ENCODE assay signal across 18 cellular contexts in the genomic region with DNA sequence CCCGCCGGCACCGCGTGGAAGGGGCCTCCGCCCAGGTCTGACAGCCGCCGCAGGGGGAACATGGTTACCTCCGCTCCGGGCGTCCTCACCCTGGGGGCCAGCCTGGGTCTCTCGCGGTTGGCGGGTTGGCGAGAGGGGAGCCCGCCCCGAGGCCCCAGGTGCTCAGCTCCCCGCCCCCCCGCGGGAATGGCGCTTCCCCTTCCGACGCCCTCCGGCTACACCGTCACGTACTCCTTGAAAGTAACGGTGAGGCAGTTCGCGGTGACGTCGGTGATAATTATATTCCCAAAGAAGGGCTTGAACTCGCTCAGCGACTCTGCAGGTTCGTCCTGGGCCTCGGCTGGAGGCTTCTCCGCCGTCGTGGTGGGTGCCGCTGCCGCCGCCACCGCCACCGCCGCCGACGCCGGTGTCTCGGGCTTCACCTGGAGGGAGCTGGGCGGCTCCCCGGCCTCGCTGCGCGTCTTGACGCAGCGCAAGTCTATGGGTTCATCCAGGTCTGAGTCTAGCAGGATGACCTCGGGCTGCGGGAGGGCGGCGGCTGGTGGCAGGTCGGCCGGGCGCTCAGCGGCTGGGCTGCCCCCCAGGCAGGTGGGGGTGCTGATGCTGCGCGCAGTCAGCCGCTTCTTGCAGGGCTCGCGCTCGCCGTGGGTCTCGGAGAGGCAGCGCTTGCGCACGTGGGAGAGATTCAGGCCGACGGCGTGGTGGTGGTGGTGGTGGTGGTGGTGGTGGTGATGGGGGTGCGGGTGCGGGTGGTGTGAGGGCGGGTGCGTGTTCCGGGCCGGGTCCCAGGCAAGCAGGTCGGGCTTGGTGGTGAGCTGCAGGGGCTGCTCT. TPM values are rescaled to one million over a fixed set of nuclear protein-coding genes. Genes with fewer than 3 reads are reported as not detected.
A peak's percentile ranks its signal among the peaks of the same experiment; 100 is the strongest.
DNase-seq lines count a peak whose midpoint lies in the region; ATAC-seq, FAIRE-seq and TF ChIP-seq lines count a peak whose summit lies in the region.
"Had no signal": no experiment of that assay in that cellular context is flagged by ENCODE, and none has a peak within 500 bp of the region (broad histone marks: within the 10 kb centered on the region; RNA-seq: fewer than 3 reads in every experiment).

No MANE protein-coding gene starts in this region.

- no peak for TF ChIP-seq EP300 in neural cell (conservative IDR thresholded peaks at IDR 0.05; ENCODE audit: poor library complexity, severe bottlenecking)

- peaks cover 79% of the 10 kb centered on the region for H3K79me2 ChIP-seq in Loucy (ENCODE audit: insufficient read depth, low read length)
- H3K79me2 ChIP-seq in neural cell (replicated peaks; ENCODE audit: insufficient read depth, low read length), result peaks cover 43% of the 10 kb centered on the region

- DNase-seq in CD4-positive, alpha-beta T cell, result no peak
- DNase-seq in endodermal cell (peak; percentile 87), AG20443 (ENCODE audit: low spot score) (no peak), NCI-H1092 (lab: John Stamatoyannopoulos, UW) (no peak), OCI-M1 (lab: John Stamatoyannopoulos, UW) (no peak), small intestine (no peak)
- DNase-seq: MG63, NCI-H226, stomach, T-helper 1 cell had no signal

- no peak overlapping the region for H3K9ac ChIP-seq in Loucy (ENCODE audit: low read depth, low read length, poor library complexity, severe bottlenecking)
- no peak overlapping the region for H3K9ac ChIP-seq in endodermal cell (ENCODE audit: extremely low read depth, low read length, poor library complexity, severe bottlenecking)
- peak overlapping the region; percentile 36 for H3K9ac ChIP-seq in neural cell (ENCODE audit: low read length)

- H4K20me1 ChIP-seq in Loucy (ENCODE audit: insufficient read depth, low read length, poor library complexity, severe bottlenecking) (peaks cover 74% of the 10 kb centered on the region), neural cell (ENCODE audit: insufficient read depth) (peaks cover 48% of the 10 kb centered on the region)

- POLR2A ChIA-PET in CD4-positive, alpha-beta T cell (lab: Charles Lee), result interaction anchor here (0.7 to 3.7 kb wide), 5 partner anchors 10 to 59 kb away, joined by 3 to 31 read pairs (median 3); partner anchors contain the start of gene CBX8

- H3K4me1 Mint-ChIP-seq in CD4-positive, alpha-beta T cell (ENCODE audit: low read depth), result peaks cover 29% of the 10 kb centered on the region
- peaks cover 25% of the 10 kb centered on the region for H3K4me1 Mint-ChIP-seq in endodermal cell

- ATAC-seq in CD4-positive, alpha-beta T cell (ENCODE audit: poor library complexity), result no peak
- ATAC-seq: activated CD8-positive, alpha-beta T cell treated with anti-CD3 and anti-CD28 coated beads for 36 hours; upper lobe of right lung had no signal

- peaks cover 44% of the 10 kb centered on the region for H3K36me3 Mint-ChIP-seq in CD4-positive, alpha-beta T cell (ENCODE audit: low read depth)
- no peaks in the 10 kb centered on the region for H3K36me3 Mint-ChIP-seq in endodermal cell (ENCODE audit: low read depth)

- H3K36me3 ChIP-seq in Loucy (ENCODE audit: insufficient read depth, low read length), result peaks cover 15% of the 10 kb centered on the region; the same call in 1 of the 2 replicates
- no peaks in the 10 kb centered on the region for H3K36me3 ChIP-seq in endodermal cell (ENCODE audit: control insufficient read depth, insufficient read depth, low read length)
- H3K36me3 ChIP-seq in neural cell (ENCODE audit: insufficient read depth, low read length), result no peaks in the 10 kb centered on the region
- peaks cover 5 to 8% of the 10 kb centered on the region in 2 donors for H3K36me3 ChIP-seq in small intestine (ENCODE audit: control insufficient read depth in 2 of 2, insufficient read depth in 2 of 2, low read length in 2 of 2)
- H3K36me3 ChIP-seq: ovary had no signal

- H3K4me3 ChIP-seq in Loucy (ENCODE audit: low read length, poor library complexity, severe bottlenecking) (no peak overlapping the region), endodermal cell (ENCODE audit: low read length) (no peak overlapping the region), neural cell (ENCODE audit: low read length) (peak overlapping the region; percentile 83), small intestine (ENCODE audit: low read depth in 1 of 2, low read length in 2 of 2) (no peak overlapping the region)
- H3K4me3 ChIP-seq: MG63, ovary, stomach had no signal

- no peaks in the 10 kb centered on the region for H3K27me3 Mint-ChIP-seq in CD4-positive, alpha-beta T cell
- peaks cover 93% of the 10 kb centered on the region for H3K27me3 Mint-ChIP-seq in endodermal cell (ENCODE audit: insufficient read depth)
- H3K27me3 Mint-ChIP-seq: activated CD8-positive, alpha-beta T cell treated with anti-CD3 and anti-CD28 coated beads for 36 hours; activated naive CD4-positive, alpha-beta T cell treated with anti-CD3 and anti-CD28 coated beads, Interleukin-2, amount 50 U/mL, for 24 hours had no signal

- H3K9me3 ChIP-seq in CD4-positive, alpha-beta T cell (ENCODE audit: control insufficient read depth, low read length), result no peaks in the 10 kb centered on the region
- H3K9me3 ChIP-seq in Loucy (ENCODE audit: insufficient read depth, low read depth, low read length) (no peaks in the 10 kb centered on the region), endodermal cell (ENCODE audit: control insufficient read depth, low read length) (no peaks in the 10 kb centered on the region), neural cell (ENCODE audit: low read length) (no peaks in the 10 kb centered on the region), small intestine (ENCODE audit: control insufficient read depth, low read depth) (no peaks in the 10 kb centered on the region)
- H3K9me3 ChIP-seq: MG63, ovary, stomach, upper lobe of right lung had no signal

- TF ChIP-seq RAD21 in neural cell (conservative IDR thresholded peaks at IDR 0.05), result no peak

- no peak overlapping the region for H3K4me3 Mint-ChIP-seq in CD4-positive, alpha-beta T cell
- H3K4me3 Mint-ChIP-seq in endodermal cell, result no peak overlapping the region
- H3K4me3 Mint-ChIP-seq: activated CD8-positive, alpha-beta T cell treated with anti-CD3 and anti-CD28 coated beads for 36 hours had no signal

- H3K9me2 ChIP-seq in Loucy (replicated peaks; ENCODE audit: low read depth, low read length) (no peaks in the 10 kb centered on the region), neural cell (ENCODE audit: insufficient read depth, low read length) (no peaks in the 10 kb centered on the region)

- intact Hi-C loops in CD4-positive, alpha-beta T cell (cut with DNase I, micrococcal nuclease), result loop anchor here in 1 of 2 experiments (2.0 kb wide), 1 partner anchor 43 kb away; no protein-coding TSS in a partner anchor

- 19 to 28% methylated on average over 25 to 78 of the region's 83 CpGs for WGBS in endodermal cell (ENCODE audit: insufficient coverage in 1 of 2, insufficient read length in 1 of 2), 2 experiments
- WGBS in small intestine, 3 donors, result 90 to 95% (median 93%) methylated on average over 72 to 83 of the region's 83 CpGs

- no peak for TF ChIP-seq CTCF in CD4-positive, alpha-beta T cell (IDR thresholded peaks at IDR 0.05)
- no peak for TF ChIP-seq CTCF in Loucy (conservative IDR thresholded peaks at IDR 0.05; ENCODE audit: low read length)
- TF ChIP-seq CTCF in endodermal cell (conservative IDR thresholded peaks at IDR 0.05), result no peak
- TF ChIP-seq CTCF in neural cell (IDR thresholded peaks at IDR 0.05; ENCODE audit: poor library complexity, severe bottlenecking), result no peak

- H3K27ac ChIP-seq in CD4-positive, alpha-beta T cell (ENCODE audit: low read depth, low read length), result no peak overlapping the region
- no peak overlapping the region for H3K27ac ChIP-seq in endodermal cell (ENCODE audit: low read depth, low read length)
- no peak overlapping the region for H3K27ac ChIP-seq in neural cell (ENCODE audit: low read length)
- no peak overlapping the region for H3K27ac ChIP-seq in small intestine (ENCODE audit: low read depth in 1 of 2, low read length in 1 of 2)
- H3K27ac ChIP-seq: ovary, upper lobe of right lung, WERI-Rb-1 had no signal

- CTCF ChIA-PET in CD4-positive, alpha-beta T cell (lab: Charles Lee), result no interaction called here

- peaks cover 7% of the 10 kb centered on the region; the same call in 1 of the 2 replicates for H3F3A ChIP-seq in Loucy (ENCODE audit: low read depth)
- H3F3A ChIP-seq in neural cell (ENCODE audit: insufficient read depth, low read length, poor library complexity, severe bottlenecking), result peaks cover 3% of the 10 kb centered on the region

- H2AFZ ChIP-seq in Loucy (ENCODE audit: low read length) (no peak overlapping the region), neural cell (ENCODE audit: low read depth, low read length) (no peak overlapping the region)

- FAIRE-seq in small intestine (lab: Jason Lieb, UNC), result no peak
- FAIRE-seq: endometrium had no signal

- peak overlapping the region; percentile 69 for H3K27ac Mint-ChIP-seq in CD4-positive, alpha-beta T cell
- H3K27ac Mint-ChIP-seq in endodermal cell, result no peak overlapping the region
- H3K27ac Mint-ChIP-seq: activated CD8-positive, alpha-beta T cell treated with anti-CD3 and anti-CD28 coated beads for 36 hours; activated naive CD4-positive, alpha-beta T cell treated with anti-CD3 and anti-CD28 coated beads, Interleukin-2, amount 50 U/mL, for 24 hours had no signal

- no peaks in the 10 kb centered on the region for H3K27me3 ChIP-seq in CD4-positive, alpha-beta T cell (ENCODE audit: control insufficient read depth, insufficient read depth, low read length)
- no peaks in the 10 kb centered on the region for H3K27me3 ChIP-seq in Loucy (ENCODE audit: insufficient read depth, low read length, poor library complexity, severe bottlenecking)
- peaks cover 89% of the 10 kb centered on the region for H3K27me3 ChIP-seq in endodermal cell (ENCODE audit: control insufficient read depth, insufficient read depth, low read length, poor library complexity, severe bottlenecking)
- peaks cover 18% of the 10 kb centered on the region for H3K27me3 ChIP-seq in neural cell (ENCODE audit: insufficient read depth, low read depth, low read length)
- no peaks in the 10 kb centered on the region for H3K27me3 ChIP-seq in small intestine (ENCODE audit: control insufficient read depth in 2 of 2, insufficient read depth in 2 of 2, low read length in 2 of 2)
- H3K27me3 ChIP-seq: MG63, ovary, stomach, upper lobe of right lung had no signal

- H3K4me2 ChIP-seq in Loucy (ENCODE audit: low read depth, low read length, poor library complexity, severe bottlenecking) (peak overlapping the region; percentile 18), neural cell (ENCODE audit: low read length) (peak overlapping the region; percentile 62)

- H3K4me1 ChIP-seq in Loucy (ENCODE audit: insufficient read depth, low read length, poor library complexity, severe bottlenecking) (peaks cover 25% of the 10 kb centered on the region), endodermal cell (ENCODE audit: control insufficient read depth, insufficient read depth, low read length) (peaks cover 15% of the 10 kb centered on the region), small intestine (ENCODE audit: control insufficient read depth in 2 of 2, insufficient read depth in 1 of 2, low read depth in 1 of 2, low read length in 1 of 2) (peaks cover 14 to 16% of the 10 kb centered on the region in 2 donors)

- no peaks in the 10 kb centered on the region for H3K9me3 Mint-ChIP-seq in CD4-positive, alpha-beta T cell
- no peaks in the 10 kb centered on the region for H3K9me3 Mint-ChIP-seq in endodermal cell
- H3K9me3 Mint-ChIP-seq: activated CD8-positive, alpha-beta T cell treated with anti-CD3 and anti-CD28 coated beads for 36 hours; activated naive CD4-positive, alpha-beta T cell treated with anti-CD3 and anti-CD28 coated beads, Interleukin-2, amount 50 U/mL, for 24 hours had no signal

RNA-seq across cellular contexts. Expression of gene CBX4, which starts 5.3 kb away (rescaled TPM):
- total RNA-seq in CD4-positive, alpha-beta T cell, result 100 to 1,000 TPM; 196 to 202 TPM
- total RNA-seq in endodermal cell, result 1 to 10 TPM; 4.2 to 4.9 TPM
- 14.4 TPM for polyA plus RNA-seq in endodermal cell (2013, experiment 1 of 2)
- 9.6 TPM for polyA plus RNA-seq in endodermal cell (2013, experiment 2 of 2)
- polyA plus RNA-seq in neural cell (31.9 and 34.6 TPM in 2 replicates), small intestine (10 to 100 TPM in 1 of 3 donors, 1 to 10 TPM in 2; 5.4 to 15.2 (median 6.3) TPM)
- 43.3 and 45.8 TPM in 2 replicates for polyA minus RNA-seq in neural cell

RNA-seq across cellular contexts. Expression of gene CBX8, which starts 37.1 kb away (rescaled TPM):
- 1 to 10 TPM; 5.3 to 6.5 TPM for total RNA-seq in CD4-positive, alpha-beta T cell
- total RNA-seq in endodermal cell, result 1 to 10 TPM; 5.4 to 5.6 TPM
- 11.0 TPM for polyA plus RNA-seq in endodermal cell (2013, experiment 1 of 2)
- 8.7 TPM for polyA plus RNA-seq in endodermal cell (2013, experiment 2 of 2)
- polyA plus RNA-seq in neural cell (15.4 and 27.6 TPM in 2 replicates), small intestine (1 to 10 TPM; 2.7 to 6.1 (median 4.5) TPM)
- 26.4 and 33.8 TPM in 2 replicates for polyA minus RNA-seq in neural cell

RNA-seq across cellular contexts. Expression of gene CBX2, which starts 56.0 kb away (rescaled TPM):
- under 1 TPM in 1 of 2 experiments, not detected in 1; 0.31 TPM for total RNA-seq in CD4-positive, alpha-beta T cell
- 10 to 100 TPM; 75.0 to 78.6 TPM for total RNA-seq in endodermal cell
- 74.2 TPM for polyA plus RNA-seq in endodermal cell (2013, experiment 1 of 2)
- 70.5 TPM for polyA plus RNA-seq in endodermal cell (2013, experiment 2 of 2)
- polyA plus RNA-seq in neural cell, result 15.9 and 16.9 TPM in 2 replicates
- 27.1 and 28.5 TPM in 2 replicates for polyA minus RNA-seq in neural cell
- polyA plus RNA-seq in small intestine, result 1 to 10 TPM in 2 of 3 donors, under 1 TPM in 1; 0.22 to 2.3 (median 1.9) TPM

Comparison
In these comparisons a context has a peak if more than half of its experiments do, and no peak if none do; other contexts are left out.
1. RNA of gene CBX4, which starts 5.3 kb away (total RNA-seq): 196 to 202 TPM in CD4-positive, alpha-beta T cell; 4.2 to 4.9 TPM in endodermal cell; every median in the first group is over 10 times any median in the second.
2. RNA of gene CBX2, which starts 56.0 kb away (total RNA-seq): 75.0 to 78.6 TPM in endodermal cell; 0.31 TPM in CD4-positive, alpha-beta T cell; every median in the first group is over 10 times any median in the second.